ENCODE assay signal across 8 cellular contexts in the genomic region with DNA sequence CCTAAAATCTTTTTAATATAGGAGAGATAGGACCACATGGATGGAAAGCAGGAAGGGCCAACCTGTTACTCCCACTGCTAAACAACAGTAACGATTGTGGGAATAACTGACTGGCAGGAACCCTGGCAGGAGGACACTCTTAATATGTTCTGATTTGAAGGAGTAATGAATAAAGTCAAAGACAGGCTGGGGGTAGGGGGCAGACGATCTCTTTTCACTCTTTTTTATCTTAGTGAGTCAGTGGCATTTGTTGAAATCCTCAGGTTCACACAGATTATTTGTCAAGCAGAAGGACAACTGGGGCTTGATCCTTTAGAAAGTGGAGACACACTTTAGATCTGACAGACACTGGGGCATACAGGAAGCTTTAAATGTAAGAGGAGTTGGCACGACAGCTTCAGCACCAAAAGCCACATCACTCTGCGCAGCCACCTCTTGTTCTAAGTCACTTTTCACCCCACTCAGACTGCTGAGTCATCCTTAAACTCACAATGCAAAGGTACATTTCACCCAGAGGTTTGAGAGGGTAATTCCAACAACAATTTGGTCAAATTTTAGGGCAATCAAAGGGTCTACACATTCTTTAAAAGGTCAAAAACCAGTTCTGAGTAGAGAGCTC.
A peak's percentile ranks its signal among the peaks of the same experiment; 100 is the strongest.
DNase-seq lines count a peak whose midpoint lies in the region; ATAC-seq lines count a peak whose summit lies in the region.

No MANE protein-coding gene starts in this region.

- peak overlapping the region; percentile 24 for H3K4me3 Mint-ChIP-seq in central memory CD8-positive, alpha-beta T cell

- peak overlapping the region; percentile 91 for H3K27ac Mint-ChIP-seq in central memory CD8-positive, alpha-beta T cell (ENCODE audit: low read depth)

- no peaks in the 10 kb centered on the region for H3K27me3 Mint-ChIP-seq in central memory CD8-positive, alpha-beta T cell

- peak; percentile 57 for DNase-seq in stimulated activated naive CD4-positive, alpha-beta T cell treated with Interleukin-2 at 50 U/mL for 16 hours (lab: John Stamatoyannopoulos, UW)
- no peak for DNase-seq in stimulated activated naive CD4-positive, alpha-beta T cell (lab: John Stamatoyannopoulos, UW)
- peak; percentile 33 for DNase-seq in RPMI7951 (ENCODE audit: low read depth)
- DNase-seq in central memory CD8-positive, alpha-beta T cell (ENCODE audit: low spot score in 2 of 2), result peak in 1 of 2 donors; percentile 11
- peak; percentile 10 to 22 (median 20) for DNase-seq in stimulated activated CD4-positive, alpha-beta T cell treated with anti-CD3 and anti-CD28 coated beads, TNF-alpha, amount 100 ng/mL, for 48 hours (ENCODE audit: low read depth in 3 of 3)
- no peak for DNase-seq in cerebellar cortex (ENCODE audit: low spot score)
- DNase-seq in dedifferentiated amniotic fluid mesenchymal stem cell (ENCODE audit: extremely low spot score), result no peak

- no peaks in the 10 kb centered on the region for H3K9me3 Mint-ChIP-seq in central memory CD8-positive, alpha-beta T cell

- H3K4me1 Mint-ChIP-seq in central memory CD8-positive, alpha-beta T cell, result peaks cover 19% of the 10 kb centered on the region

- H3K36me3 Mint-ChIP-seq in central memory CD8-positive, alpha-beta T cell (ENCODE audit: insufficient read depth), result peaks cover 11% of the 10 kb centered on the region

- peak; percentile 100 for ATAC-seq in HG03045 (IDR thresholded peaks at IDR 0.05; ENCODE audit: unreplicated experiment)
- ATAC-seq in central memory CD8-positive, alpha-beta T cell (replicated peaks; ENCODE audit: extremely low read depth, poor library complexity, severe bottlenecking), result peak; percentile 88

Comparison
In these comparisons a context has a peak if more than half of its experiments do, and no peak if none do; other contexts are left out.
1. DNase-seq: peak in stimulated activated naive CD4-positive, alpha-beta T cell treated with Interleukin-2 at 50 U/mL for 16 hours (single experiment), RPMI7951 (single experiment) and stimulated activated CD4-positive, alpha-beta T cell treated with anti-CD3 and anti-CD28 coated beads, TNF-alpha, amount 100 ng/mL, for 48 hours (3 of 3); none in stimulated activated naive CD4-positive, alpha-beta T cell (0 of 6), cerebellar cortex (single experiment) and dedifferentiated amniotic fluid mesenchymal stem cell (single experiment).